ENCODE assay signal across 19 cellular contexts in the genomic region with DNA sequence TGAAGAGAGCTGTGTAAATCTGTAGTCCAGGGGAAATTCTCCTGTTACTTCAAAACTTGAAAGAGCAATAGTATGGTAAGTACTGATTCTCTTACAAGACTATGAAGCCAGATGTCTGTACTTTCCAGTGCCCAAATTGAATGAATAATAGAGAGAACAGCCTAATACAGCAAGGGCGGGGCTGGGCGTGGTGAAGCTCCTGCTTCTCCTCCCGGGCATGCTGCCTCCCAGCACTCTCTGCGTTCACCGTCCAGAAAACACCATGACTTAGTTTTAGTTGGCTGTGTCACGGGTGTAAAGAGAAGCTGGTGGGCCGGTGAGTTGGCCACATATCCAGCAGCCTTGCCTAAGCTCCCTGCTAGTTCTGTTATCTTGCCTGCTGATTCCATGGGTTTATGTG. TPM values are rescaled to one million over a fixed set of nuclear protein-coding genes. Genes with fewer than 3 reads are reported as not detected.
"Had no signal": no experiment of that assay in that cellular context is flagged by ENCODE, and none has a peak within 500 bp of the region (broad histone marks: within the 10 kb centered on the region; RNA-seq: fewer than 3 reads in every experiment).

No MANE protein-coding gene starts in this region.

- H3K27ac Mint-ChIP-seq: activated B cell treated with CpG ODN at 0.5 μM for 24 hours; activated CD8-positive, alpha-beta T cell treated with anti-CD3 and anti-CD28 coated beads for 36 hours; nephron progenitor cell; T-helper 1 cell treated with Interleukin-12 subunit alpha and Interleukin-12 subunit beta and Interleukin-4 antibody, amounts not matched to agents 30 μg/mL and 1 μg/mL, for 36 hours had no signal

- H3K27ac ChIP-seq: breast epithelium, psoas muscle, stomach, testis had no signal

- H3K4me3 Mint-ChIP-seq: activated B cell treated with CpG ODN at 0.5 μM for 24 hours; activated CD8-positive, alpha-beta T cell treated with anti-CD3 and anti-CD28 coated beads for 36 hours; nephron progenitor cell; T-helper 1 cell treated with Interleukin-12 subunit alpha and Interleukin-12 subunit beta and Interleukin-4 antibody, amounts not matched to agents 30 μg/mL and 1 μg/mL, for 36 hours had no signal

- H3K4me1 ChIP-seq: breast epithelium, psoas muscle, stomach, testis had no signal

- ATAC-seq: activated CD8-positive, alpha-beta T cell treated with anti-CD3 and anti-CD28 coated beads for 36 hours; psoas muscle; sciatic nerve had no signal

- H3K4me1 Mint-ChIP-seq: nephron progenitor cell had no signal

- H3K36me3 ChIP-seq: breast epithelium, stomach had no signal

- H3K9me3 ChIP-seq: testis had no signal

- H3K4me3 ChIP-seq: breast epithelium, psoas muscle, stomach, testis had no signal

- H3K27me3 ChIP-seq: breast epithelium, testis had no signal

- DNase-seq: activated B cell treated with CpG ODN at 0.5 μM for 24 hours; activated CD4-positive, alpha-beta T cell treated with anti-CD3 and anti-CD28 coated beads for 48 hours; activated CD8-positive, alpha-beta T cell treated with anti-CD3 and anti-CD28 coated beads for 36 hours; activated naive CD4-positive, alpha-beta T cell; anterior cingulate cortex; erythroblast; hypothalamus; kidney glomerular epithelial cell; nephron progenitor cell; occipital lobe; psoas muscle; stimulated activated CD4-positive, alpha-beta T cell treated with anti-CD3 and anti-CD28 coated beads, Interleukin-12 subunit alpha, Interleukin-12 subunit beta, amount 100 ng/mL, for 4 hours; stimulated activated CD4-positive, alpha-beta T cell treated with anti-CD3 and anti-CD28 coated beads, Interleukin-2, amount 100 ng/mL, for 24 hours; testis had no signal

RNA-seq across cellular contexts. Expression of gene ADAMTS2, which starts 40.6 kb away (rescaled TPM):
- total RNA-seq: activated B cell treated with CpG ODN at 0.5 μM for 24 hours; activated CD8-positive, alpha-beta T cell treated with anti-CD3 and anti-CD28 coated beads for 36 hours; dermis microvascular lymphatic vessel endothelial cell had no signal
